23 cellular contexts compared by ENCODE assay signal in genomic region chr5:10486511-10487344, GRCh38. TPM values are rescaled to one million over a fixed set of nuclear protein-coding genes. Genes with fewer than 3 reads are reported as not detected.
DNase-seq lines count a peak whose midpoint lies in the region; ATAC-seq, FAIRE-seq and TF ChIP-seq lines count a peak whose summit lies in the region.
"Had no signal": no experiment of that assay in that cellular context is flagged by ENCODE, and none has a peak within 500 bp of the region (broad histone marks: within the 10 kb centered on the region; RNA-seq: fewer than 3 reads in every experiment).

No MANE protein-coding gene starts in this region.

- H3K4me1 Mint-ChIP-seq in WTC11 (peaks cover 19% of the 10 kb centered on the region), neural progenitor cell (peaks cover 15% of the 10 kb centered on the region)
- peaks cover 28% of the 10 kb centered on the region for H3K4me1 Mint-ChIP-seq in activated CD4-positive, alpha-beta T cell treated with anti-CD3 and anti-CD28 coated beads, Interleukin-2, amount 10 ng/mL, durations not matched to agents 7 days and 5 days

- intact Hi-C loops in left ventricle myocardium superior (cut with micrococcal nuclease), result no loop called here
- intact Hi-C loops in Right ventricle myocardium superior (cut with DNase I), result no loop called here

- H2AFZ ChIP-seq in neural progenitor cell (replicated peaks), result no peak overlapping the region

- no peak overlapping the region for H3K27ac ChIP-seq in neural progenitor cell
- H3K27ac ChIP-seq: HL-60 had no signal

- no peak overlapping the region for H3K9ac ChIP-seq in neural progenitor cell

- no peaks in the 10 kb centered on the region for H3K4me1 ChIP-seq in neural progenitor cell

- DNase-seq in left ventricle myocardium superior (peak; percentile 38), Right ventricle myocardium superior (no peak), WTC11 (ENCODE audit: low spot score) (no peak), neural progenitor cell (ENCODE audit: low spot score) (no peak), urothelium cell line (ENCODE audit: low spot score) (no peak), NCI-H146 (lab: John Stamatoyannopoulos, UW) (no peak)
- no peak for DNase-seq in activated CD4-positive, alpha-beta T cell treated with anti-CD3 and anti-CD28 coated beads, Interleukin-2, amount 10 ng/mL, durations not matched to agents 7 days and 5 days
- DNase-seq: CD4-positive, alpha-beta T cell; DMS153; MM.1S; NCI-H1092; NCI-H1436 treated with DMSO at 0.1 percent for 48 hours; NCI-H2029 treated with DMSO at 0.1 percent for 48 hours; NCI-H2171; NCI-H526 treated with DMSO at 0.1 percent for 48 hours had no signal

- H4K20me1 ChIP-seq in neural progenitor cell (ENCODE audit: low read depth), result no peaks in the 10 kb centered on the region

- H3K27me3 Mint-ChIP-seq in WTC11 (ENCODE audit: low read depth) (peaks cover 12% of the 10 kb centered on the region), neural progenitor cell (ENCODE audit: insufficient read depth, low read depth) (peaks cover 19% of the 10 kb centered on the region)
- H3K27me3 Mint-ChIP-seq in activated CD4-positive, alpha-beta T cell treated with anti-CD3 and anti-CD28 coated beads, Interleukin-2, amount 10 ng/mL, durations not matched to agents 7 days and 5 days, result peaks cover 3% of the 10 kb centered on the region
- H3K27me3 Mint-ChIP-seq: CD4-positive, alpha-beta T cell had no signal

- no peaks in the 10 kb centered on the region for H3K36me3 Mint-ChIP-seq in WTC11
- no peaks in the 10 kb centered on the region for H3K36me3 Mint-ChIP-seq in neural progenitor cell
- H3K36me3 Mint-ChIP-seq in activated CD4-positive, alpha-beta T cell treated with anti-CD3 and anti-CD28 coated beads, Interleukin-2, amount 10 ng/mL, durations not matched to agents 7 days and 5 days (ENCODE audit: low read depth), result no peaks in the 10 kb centered on the region

- H3K27ac Mint-ChIP-seq in WTC11 (no peak overlapping the region), neural progenitor cell (peak overlapping the region; percentile 72)
- H3K27ac Mint-ChIP-seq in activated CD4-positive, alpha-beta T cell treated with anti-CD3 and anti-CD28 coated beads, Interleukin-2, amount 10 ng/mL, durations not matched to agents 7 days and 5 days, result no peak overlapping the region
- H3K27ac Mint-ChIP-seq: B cell; CD4-positive, alpha-beta T cell had no signal

- POLR2A ChIA-PET in WTC11 (lab: Charles Lee), result no interaction called here
- POLR2A ChIA-PET in activated CD4-positive, alpha-beta T cell treated with anti-CD3 and anti-CD28 coated beads, Interleukin-2, amount 10 ng/mL, durations not matched to agents 7 days and 5 days (lab: Charles Lee), result no interaction called here

- peak; percentile 94 for FAIRE-seq in urothelium cell line (lab: Jason Lieb, UNC)
- FAIRE-seq: GM12891, GM18507, H54 had no signal

- ATAC-seq in left ventricle myocardium superior, result peak; percentile 9
- no peak for ATAC-seq in Right ventricle myocardium superior (ENCODE audit: poor library complexity)
- ATAC-seq in WTC11, result peak; percentile 38
- no peak for ATAC-seq in GM21515 (IDR thresholded peaks at IDR 0.05; ENCODE audit: unreplicated experiment)

- H3K4me3 Mint-ChIP-seq in WTC11, result no peak overlapping the region
- no peak overlapping the region for H3K4me3 Mint-ChIP-seq in neural progenitor cell
- H3K4me3 Mint-ChIP-seq in activated CD4-positive, alpha-beta T cell treated with anti-CD3 and anti-CD28 coated beads, Interleukin-2, amount 10 ng/mL, durations not matched to agents 7 days and 5 days, result no peak overlapping the region
- H3K4me3 Mint-ChIP-seq: B cell; CD4-positive, alpha-beta T cell had no signal

- H3K4me3 ChIP-seq in neural progenitor cell, result no peak overlapping the region
- H3K4me3 ChIP-seq: SJSA1 had no signal

- no peaks in the 10 kb centered on the region for H3K9me3 ChIP-seq in neural progenitor cell (ENCODE audit: low read depth)
- H3K9me3 ChIP-seq: SJSA1 had no signal

- H3K9me3 Mint-ChIP-seq in WTC11, result peaks cover 6% of the 10 kb centered on the region
- H3K9me3 Mint-ChIP-seq in neural progenitor cell, result peaks cover under 1% of the 10 kb centered on the region
- H3K9me3 Mint-ChIP-seq in activated CD4-positive, alpha-beta T cell treated with anti-CD3 and anti-CD28 coated beads, Interleukin-2, amount 10 ng/mL, durations not matched to agents 7 days and 5 days, result no peaks in the 10 kb centered on the region
- H3K9me3 Mint-ChIP-seq: CD4-positive, alpha-beta T cell had no signal

- H3F3A ChIP-seq in neural progenitor cell (ENCODE audit: low read depth), result peaks cover 1% of the 10 kb centered on the region

- no peaks in the 10 kb centered on the region for H3K79me2 ChIP-seq in neural progenitor cell (ENCODE audit: low read depth)

- TF ChIP-seq CTCF in WTC11 (IDR thresholded peaks at IDR 0.05) (no peak), neural progenitor cell (IDR thresholded peaks at IDR 0.05) (no peak)

- no peaks in the 10 kb centered on the region for H3K36me3 ChIP-seq in neural progenitor cell
- H3K36me3 ChIP-seq: SJSA1 had no signal

- no peaks in the 10 kb centered on the region for H3K27me3 ChIP-seq in neural progenitor cell
- H3K27me3 ChIP-seq: SJSA1 had no signal

- H3K4me2 ChIP-seq in neural progenitor cell, result no peak overlapping the region

- CTCF ChIA-PET in WTC11 (lab: Charles Lee), result interaction anchor here (2.5 kb wide), 1 partner anchor 12 kb away, joined by 10 read pairs; no protein-coding TSS in a partner anchor
- CTCF ChIA-PET in activated CD4-positive, alpha-beta T cell treated with anti-CD3 and anti-CD28 coated beads, Interleukin-2, amount 10 ng/mL, durations not matched to agents 7 days and 5 days (lab: Charles Lee), result interaction anchor here (1.0 kb wide), 1 partner anchor 149 kb away, joined by 3 read pairs; no protein-coding TSS in a partner anchor

TF ChIP-seq in WTC11, 78 proteins besides CTCF, POLR2A, EP300 and RAD21 (continues in another document):
- TF ChIP-seq TP53 (CRISPR knock-in tag; IDR thresholded peaks at IDR 0.05) (no peak), ATF2 (CRISPR knock-in tag; IDR thresholded peaks at IDR 0.05; ENCODE audit: borderline replicate concordance, low read depth) (no peak), FOXP1 (CRISPR knock-in tag; IDR thresholded peaks at IDR 0.05; ENCODE audit: borderline replicate concordance) (no peak), ARID4B (CRISPR knock-in tag; IDR thresholded peaks at IDR 0.05; ENCODE audit: borderline replicate concordance) (no peak), CREM (CRISPR knock-in tag; IDR thresholded peaks at IDR 0.05) (no peak), ETV6 (CRISPR knock-in tag; IDR thresholded peaks at IDR 0.05) (no peak)

RNA-seq across cellular contexts. Expression of gene ROPN1L, which starts 45.0 kb away (rescaled TPM):
- total RNA-seq in left ventricle myocardium superior (0.20 TPM), Right ventricle myocardium superior (not detected), WTC11 (2021) (0.27 TPM in 1 of 3 replicates, not detected in the others), neural progenitor cell (ENCODE audit: low replicate concordance) (0.22 TPM in 1 of 2 replicates, not detected in the other)
- total RNA-seq in activated CD4-positive, alpha-beta T cell treated with anti-CD3 and anti-CD28 coated beads, Interleukin-2, amount 10 ng/mL, durations not matched to agents 7 days and 5 days, result 1 to 10 TPM; 3.1 to 4.1 TPM
- total RNA-seq: HT1080 had no signal

Comparison
In these comparisons a context has a peak if more than half of its experiments do, and no peak if none do; other contexts are left out.
1. ATAC-seq: peak in left ventricle myocardium superior (single experiment) and WTC11 (single experiment); none in Right ventricle myocardium superior (single experiment) and GM21515 (single experiment).